In the genomic region with DNA sequence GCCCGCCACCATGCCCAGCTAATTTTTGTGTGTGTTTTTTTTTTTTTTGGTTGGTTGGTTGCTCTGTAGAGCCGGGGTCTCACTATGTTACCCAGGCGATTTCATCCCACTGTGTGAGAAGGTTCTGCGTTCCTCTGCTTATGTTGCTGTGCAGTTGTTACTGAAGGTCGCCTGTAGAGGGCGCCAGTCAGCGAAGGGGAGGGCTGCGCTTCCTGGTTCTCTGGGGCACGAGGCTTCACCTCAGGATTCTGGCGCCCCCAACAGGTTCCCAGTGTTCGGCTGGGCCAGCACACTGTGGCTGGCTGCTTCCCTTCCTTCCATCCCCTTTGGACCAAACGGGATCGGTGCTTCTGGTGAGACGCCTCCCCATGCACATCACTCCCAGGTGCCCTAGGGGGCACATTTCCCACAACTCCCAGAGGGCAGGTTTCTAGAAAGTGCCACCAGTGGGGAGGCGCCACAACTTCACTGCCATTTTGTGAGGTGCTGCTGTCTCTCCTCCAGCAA, we compare ENCODE assay signal across 15 cellular contexts. TPM values are rescaled to one million over a fixed set of nuclear protein-coding genes. Genes with fewer than 3 reads are reported as not detected.
A peak's percentile ranks its signal among the peaks of the same experiment; 100 is the strongest.
DNase-seq lines count a peak whose midpoint lies in the region; ATAC-seq and TF ChIP-seq lines count a peak whose summit lies in the region.
"Not testable (repeated sequence)": the region's sequence is repeated elsewhere in the genome, so short reads cannot be mapped to it uniquely, and the experiment has no call there.
"Had no signal": no experiment of that assay in that cellular context is flagged by ENCODE, and none has a peak within 500 bp of the region (broad histone marks: within the 10 kb centered on the region; RNA-seq: fewer than 3 reads in every experiment).

TSS of gene CT45A1 (plus strand) at position 457 of the 507 bp plus-strand sequence. CDS start 5,302 bp downstream, outside the sequence.

- not testable (repeated sequence) for H3K4me1 Mint-ChIP-seq in activated T-cell treated with anti-CD3 and anti-CD28 coated beads, Interleukin-2, amount 50 U/mL, for 72 hours (ENCODE audit: low read depth); endothelial cell (ENCODE audit: unreplicated experiment)

- H3K4me1 ChIP-seq in BE2C, result not testable (repeated sequence)

- not testable (repeated sequence) for ATAC-seq in activated T-cell treated with anti-CD3 and anti-CD28 coated beads, Interleukin-2, amount 50 U/mL, for 72 hours (replicated peaks in 1 of 2)

- not testable (repeated sequence) for H3K4me3 ChIP-seq in BE2C (ENCODE audit: low read depth, low read length); GM12864 (ENCODE audit: low read depth, low read length); WERI-Rb-1 (ENCODE audit: low read depth, low read length)

- TF ChIP-seq CTCF in BE2C (IDR thresholded peaks at IDR 0.05; ENCODE audit: low read depth, low read length), result peak; percentile 34
- TF ChIP-seq CTCF in GM12864 (IDR thresholded peaks at IDR 0.05; ENCODE audit: low read depth, low read length, missing control alignments), result peak; percentile 39
- peak; percentile 56 for TF ChIP-seq CTCF in WERI-Rb-1 (IDR thresholded peaks at IDR 0.05; ENCODE audit: low read depth, low read length)
- TF ChIP-seq CTCF in endothelial cell (IDR thresholded peaks at IDR 0.05; ENCODE audit: unreplicated experiment), result not testable (repeated sequence)

- H3K27ac Mint-ChIP-seq in activated T-cell treated with anti-CD3 and anti-CD28 coated beads, Interleukin-2, amount 50 U/mL, for 72 hours; endothelial cell (ENCODE audit: unreplicated experiment): not testable (repeated sequence)

- peak; percentile 24 for DNase-seq in BE2C
- not testable (repeated sequence) for DNase-seq in GM12864 (ENCODE audit: low read depth)
- DNase-seq in HT1080 (ENCODE audit: low read depth), result peak; percentile 0
- DNase-seq in NCI-H526 (lab: John Stamatoyannopoulos, UW), result peak; percentile 33 to 63
- peak; percentile 37 for DNase-seq in WERI-Rb-1
- peak; percentile 29 to 31 for DNase-seq in activated T-cell treated with anti-CD3 and anti-CD28 coated beads, Interleukin-2, amount 50 U/mL, for 72 hours
- DNase-seq in endothelial cell (ENCODE audit: low spot score), result peak; percentile 4
- peak; percentile 17 to 62 for DNase-seq in stimulated activated CD4-positive, alpha-beta T cell treated with anti-CD3 and anti-CD28 coated beads, Interleukin-2, amount 100 ng/mL, for 24 hours

- H3K4me3 Mint-ChIP-seq in activated T-cell treated with anti-CD3 and anti-CD28 coated beads, Interleukin-2, amount 50 U/mL, for 72 hours; endothelial cell (ENCODE audit: unreplicated experiment): not testable (repeated sequence)

- H3K9me3 ChIP-seq in BE2C; WERI-Rb-1 (ENCODE audit: severe bottlenecking): not testable (repeated sequence)

- not testable (repeated sequence) for H3K27me3 Mint-ChIP-seq in activated T-cell treated with anti-CD3 and anti-CD28 coated beads, Interleukin-2, amount 50 U/mL, for 72 hours (ENCODE audit: low read depth); endothelial cell (ENCODE audit: unreplicated experiment)

- H3K36me3 Mint-ChIP-seq in activated T-cell treated with anti-CD3 and anti-CD28 coated beads, Interleukin-2, amount 50 U/mL, for 72 hours (ENCODE audit: insufficient read depth in 2 of 2); endothelial cell (ENCODE audit: low read depth, unreplicated experiment): not testable (repeated sequence)

- H3K9me3 Mint-ChIP-seq in activated T-cell treated with anti-CD3 and anti-CD28 coated beads, Interleukin-2, amount 50 U/mL, for 72 hours; endothelial cell (ENCODE audit: unreplicated experiment): not testable (repeated sequence)

- not testable (repeated sequence) for H3K27ac ChIP-seq in WERI-Rb-1

- H3K27me3 ChIP-seq in BE2C, result not testable (repeated sequence)
- H3K27me3 ChIP-seq in WERI-Rb-1 (ENCODE audit: insufficient read depth, low read depth, severe bottlenecking), result peaks cover 13% of the 10 kb centered on the region

- H3K36me3 ChIP-seq in BE2C, WERI-Rb-1: not testable (repeated sequence)

RNA-seq across cellular contexts. Expression of gene CT45A1, which starts in this region (rescaled TPM):
- not detected for polyA plus RNA-seq in BE2C (2012; ENCODE audit: insufficient read depth, insufficient read length, low read depth)
- total RNA-seq in HT1080 (2014; rRNA removed; shearing (Covaris generic)), result 46.8 and 61.1 TPM in 2 replicates
- 17.0 and 21.4 TPM in 2 replicates for polyA plus RNA-seq in HT1080 (2015; cell fraction: cytosol; rRNA removed)
- polyA plus RNA-seq in HT1080 (2015; cell fraction: nucleus; rRNA removed), result 16.8 and 17.7 TPM in 2 replicates
- not detected for total RNA-seq in activated T-cell treated with anti-CD3 and anti-CD28 coated beads, Interleukin-2, amount 50 U/mL, for 72 hours
- not detected for total RNA-seq in endothelial cell (ENCODE audit: unreplicated experiment)
- total RNA-seq: astrocyte; CD4-positive, CD25-positive, alpha-beta regulatory T cell; left lung; LHCN-M2; sciatic nerve; temporal lobe had no signal
- polyA plus RNA-seq: A549; CD4-positive, CD25-positive, alpha-beta regulatory T cell had no signal

Comparison
In these comparisons a context has a peak if more than half of its experiments do, and no peak if none do; other contexts are left out.
1. RNA of gene CT45A1 (total RNA-seq): 46.8 to 61.1 TPM in HT1080; not detected in activated T-cell treated with anti-CD3 and anti-CD28 coated beads, Interleukin-2, amount 50 U/mL, for 72 hours and not detected in endothelial cell (single experiment); every median in the first group is over 10 times any median in the second.
2. Peak in DNase-seq in activated T-cell treated with anti-CD3 and anti-CD28 coated beads, Interleukin-2, amount 50 U/mL, for 72 hours; RNA of the gene not detected or under 1 TPM.
3. Peak in DNase-seq in endothelial cell; RNA of the gene not detected or under 1 TPM.